Comparison of ENCODE assay signal across 1 cellular context in the genomic region with DNA sequence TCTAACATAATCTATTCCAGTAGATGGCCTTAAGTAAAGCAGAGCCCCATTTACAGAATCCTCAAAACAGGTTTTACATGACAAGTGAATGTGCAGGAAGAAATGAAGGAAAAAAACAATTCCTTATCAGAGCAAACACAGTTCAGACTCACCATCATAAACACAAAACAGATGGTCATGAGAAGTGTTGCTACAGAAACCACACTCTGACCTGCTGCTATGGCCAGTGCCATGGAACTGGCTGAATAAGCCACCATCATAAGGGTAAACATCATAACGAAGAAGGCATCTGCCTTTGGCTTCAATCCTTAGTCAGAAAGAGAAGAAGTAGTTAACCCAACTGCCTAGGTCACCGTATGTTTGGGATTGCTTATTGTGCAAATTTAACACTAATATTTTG.
TF ChIP-seq lines count a peak whose summit lies in the region.

No MANE protein-coding gene starts in this region.

TF ChIP-seq in IMR-90, 13 proteins besides CTCF, POLR2A, EP300 and RAD21 (continued from another document):
- TF ChIP-seq, protein P1, sequence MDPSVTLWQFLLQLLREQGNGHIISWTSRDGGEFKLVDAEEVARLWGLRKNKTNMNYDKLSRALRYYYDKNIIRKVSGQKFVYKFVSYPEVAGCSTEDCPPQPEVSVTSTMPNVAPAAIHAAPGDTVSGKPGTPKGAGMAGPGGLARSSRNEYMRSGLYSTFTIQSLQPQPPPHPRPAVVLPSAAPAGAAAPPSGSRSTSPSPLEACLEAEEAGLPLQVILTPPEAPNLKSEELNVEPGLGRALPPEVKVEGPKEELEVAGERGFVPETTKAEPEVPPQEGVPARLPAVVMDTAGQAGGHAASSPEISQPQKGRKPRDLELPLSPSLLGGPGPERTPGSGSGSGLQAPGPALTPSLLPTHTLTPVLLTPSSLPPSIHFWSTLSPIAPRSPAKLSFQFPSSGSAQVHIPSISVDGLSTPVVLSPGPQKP (IDR thresholded peaks at IDR 0.05; ENCODE audit: borderline replicate concordance, low read depth, low read length) = no peak
- TF ChIP-seq CHD1 (IDR thresholded peaks at IDR 0.05; ENCODE audit: low read depth, low read length) (no peak), MXI1 (IDR thresholded peaks at IDR 0.05; ENCODE audit: borderline replicate concordance, low read depth, low read length) (no peak), BHLHE40 (IDR thresholded peaks at IDR 0.05; ENCODE audit: low read depth, low read length) (no peak), FOS (IDR thresholded peaks at IDR 0.05; ENCODE audit: low read depth, low read length) (no peak), NFE2L2 (IDR thresholded peaks at IDR 0.05; ENCODE audit: low read depth, low read length) (no peak), MAFK (IDR thresholded peaks at IDR 0.05; ENCODE audit: low read depth, low read length) (no peak)
- TF ChIP-seq, protein P2, sequence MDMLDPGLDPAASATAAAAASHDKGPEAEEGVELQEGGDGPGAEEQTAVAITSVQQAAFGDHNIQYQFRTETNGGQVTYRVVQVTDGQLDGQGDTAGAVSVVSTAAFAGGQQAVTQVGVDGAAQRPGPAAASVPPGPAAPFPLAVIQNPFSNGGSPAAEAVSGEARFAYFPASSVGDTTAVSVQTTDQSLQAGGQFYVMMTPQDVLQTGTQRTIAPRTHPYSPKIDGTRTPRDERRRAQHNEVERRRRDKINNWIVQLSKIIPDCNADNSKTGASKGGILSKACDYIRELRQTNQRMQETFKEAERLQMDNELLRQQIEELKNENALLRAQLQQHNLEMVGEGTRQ (IDR thresholded peaks at IDR 0.05; ENCODE audit: low read depth, low read length) = no peak
TF ChIP-seq in IMR-90: peak in this region for 0.
